Comparison of ENCODE assay signal across 11 cellular contexts in the genomic region with DNA sequence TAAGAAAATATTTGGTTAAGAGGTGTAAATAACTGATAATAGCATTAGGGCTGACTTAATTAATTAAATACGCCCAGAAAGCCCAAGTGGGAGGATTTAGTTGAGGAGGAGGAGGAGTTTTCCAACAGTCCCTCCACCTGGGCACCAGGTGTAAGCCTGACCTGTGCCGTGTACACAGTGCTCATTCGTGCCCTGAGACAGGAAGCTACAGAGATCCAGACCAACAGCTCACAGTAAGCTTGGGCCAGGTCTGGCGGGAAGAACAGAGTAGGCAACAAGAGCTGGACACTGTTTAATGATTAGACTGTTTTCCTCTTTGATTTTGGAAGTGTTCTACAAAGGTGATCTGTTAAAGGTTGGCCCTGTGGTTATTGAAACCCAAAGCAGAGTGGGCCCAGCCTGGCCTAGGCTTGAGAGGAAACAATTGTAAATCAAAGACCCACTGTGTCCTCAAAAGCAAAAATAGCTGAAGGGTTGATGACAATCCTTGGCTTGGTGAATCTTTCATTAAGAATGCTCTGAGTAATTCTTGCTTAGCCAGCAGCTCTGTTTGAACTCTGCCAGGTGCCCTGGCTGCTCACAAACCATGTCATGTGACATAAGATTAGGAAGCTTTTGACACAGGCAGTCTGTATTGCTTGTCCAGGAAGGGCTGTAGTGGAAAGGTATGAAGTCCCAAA. TPM values are rescaled to one million over a fixed set of nuclear protein-coding genes. Genes with fewer than 3 reads are reported as not detected.
A peak's percentile ranks its signal among the peaks of the same experiment; 100 is the strongest.
DNase-seq lines count a peak whose midpoint lies in the region; ATAC-seq and TF ChIP-seq lines count a peak whose summit lies in the region.
"Had no signal": no experiment of that assay in that cellular context is flagged by ENCODE, and none has a peak within 500 bp of the region (broad histone marks: within the 10 kb centered on the region; RNA-seq: fewer than 3 reads in every experiment).

No MANE protein-coding gene starts in this region.

- H3K36me3 Mint-ChIP-seq in activated naive CD8-positive, alpha-beta T cell treated with anti-CD3 and anti-CD28 coated beads, Interleukin-2, amount 50 U/mL, for 24 hours (ENCODE audit: low read depth): peaks cover 14% of the 10 kb centered on the region

- no peak for TF ChIP-seq RAD21 in HCT116 (IDR thresholded peaks at IDR 0.05; ENCODE audit: low read depth)

- H3K4me1 Mint-ChIP-seq in activated naive CD8-positive, alpha-beta T cell treated with anti-CD3 and anti-CD28 coated beads, Interleukin-2, amount 50 U/mL, for 24 hours: peaks cover 57% of the 10 kb centered on the region

- RAD21 ChIA-PET in HCT116 (lab: Charles Lee; ENCODE audit: low non-redundant PET in 1 of 2, low total read pairs in 2 of 2, uncharacterized antibody in 2 of 2, unreplicated experiment in 2 of 2): no interaction called here

- POLR2A ChIA-PET in HCT116 (lab: Charles Lee): interaction anchor here (0.6 to 0.9 kb wide), 2 partner anchors 17 to 1102 kb away, joined by 3 to 4 read pairs; no protein-coding TSS in a partner anchor
- POLR2A ChIA-PET in GM10248 (lab: Yijun Ruan, JAX): no interaction called here

- DNase-seq in AG08396 (ENCODE audit: low spot score) (peak; percentile 66), HCT116 (ENCODE audit: low read depth, low spot score) (peak; percentile 32), left colon (peak in 1 of 2 donors; percentile 63), NCI-H526 treated with DMSO at 0.1 percent for 48 hours (lab: John Stamatoyannopoulos, UW) (no peak), GM10248 (ENCODE audit: extremely low spot score) (no peak), GM20000 (ENCODE audit: low spot score) (no peak)
- no peak for DNase-seq in activated naive CD8-positive, alpha-beta T cell treated with anti-CD3 and anti-CD28 coated beads, Interleukin-2, amount 50 U/mL, for 24 hours
- DNase-seq: caudate nucleus had no signal

- no peaks in the 10 kb centered on the region for H3K9me3 Mint-ChIP-seq in activated naive CD8-positive, alpha-beta T cell treated with anti-CD3 and anti-CD28 coated beads, Interleukin-2, amount 50 U/mL, for 24 hours

- peak overlapping the region; percentile 32; the same call in 1 of the 2 replicates for H3K9ac ChIP-seq in HCT116 (ENCODE audit: low read length)
- H3K9ac ChIP-seq: parathyroid adenoma had no signal

- intact Hi-C loops in HCT116 (cut with micrococcal nuclease) (no loop called here), left colon (cut with DNase I, micrococcal nuclease) (no loop called here)

- no peak overlapping the region for H3K4me3 ChIP-seq in HCT116 (replicated peaks in 1 of 2; ENCODE audit: low read depth in 1 of 2, low read length in 2 of 2)
- H3K4me3 ChIP-seq: Peyer's patch had no signal

- TF ChIP-seq CTCF in HCT116 (IDR thresholded peaks at IDR 0.05 in 2 of 3, conservative IDR thresholded peaks at IDR 0.05 in 1 of 3; ENCODE audit: borderline replicate concordance in 1 of 3, insufficient read depth in 1 of 3, low read depth in 2 of 3, low read length in 2 of 3): no peak
- no peak for TF ChIP-seq CTCF in GM10248 (IDR thresholded peaks at IDR 0.05; ENCODE audit: control extremely low read depth, extremely low read depth, low read depth, missing control alignments)
- no peak for TF ChIP-seq CTCF in GM20000 (IDR thresholded peaks at IDR 0.05; ENCODE audit: extremely low read depth, missing control alignments)

- no peaks in the 10 kb centered on the region for H4K20me1 ChIP-seq in HCT116 (ENCODE audit: insufficient read depth)

- TF ChIP-seq POLR2A in HCT116 (IDR thresholded peaks at IDR 0.05; ENCODE audit: borderline replicate concordance, extremely low read depth, insufficient read depth, insufficient read length): no peak

- H3K4me1 ChIP-seq in HCT116 (ENCODE audit: control insufficient read depth in 1 of 2, insufficient read depth in 2 of 2, low read length in 2 of 2): peaks cover 9 to 16% of the 10 kb centered on the region in 2 experiments

- peak overlapping the region; percentile 7 for H3K27ac Mint-ChIP-seq in activated naive CD8-positive, alpha-beta T cell treated with anti-CD3 and anti-CD28 coated beads, Interleukin-2, amount 50 U/mL, for 24 hours

- no peaks in the 10 kb centered on the region for H3K79me2 ChIP-seq in HCT116 (ENCODE audit: insufficient read depth, low read length)
- H3K79me2 ChIP-seq: parathyroid adenoma had no signal

- no peaks in the 10 kb centered on the region for H3K27me3 ChIP-seq in HCT116 (ENCODE audit: insufficient read depth, low read length)
- H3K27me3 ChIP-seq: Peyer's patch had no signal

- peak overlapping the region; percentile 1; the same call in 1 of the 2 replicates for H3K27ac ChIP-seq in HCT116 (ENCODE audit: low read depth, low read length)
- H3K27ac ChIP-seq: parathyroid adenoma had no signal

- peak; percentile 71 for ATAC-seq in HCT116
- ATAC-seq in activated naive CD8-positive, alpha-beta T cell treated with anti-CD3 and anti-CD28 coated beads, Interleukin-2, amount 50 U/mL, for 24 hours: no peak
- ATAC-seq in left colon: peak; percentile 50
- no peak for ATAC-seq in GM18858 (IDR thresholded peaks at IDR 0.05; ENCODE audit: unreplicated experiment)

- no peaks in the 10 kb centered on the region for H3K36me3 ChIP-seq in HCT116 (ENCODE audit: control insufficient read depth in 1 of 2, insufficient read depth in 2 of 2, low read length in 2 of 2)

- H3K27me3 Mint-ChIP-seq in activated naive CD8-positive, alpha-beta T cell treated with anti-CD3 and anti-CD28 coated beads, Interleukin-2, amount 50 U/mL, for 24 hours: no peaks in the 10 kb centered on the region

- H3K9me3 ChIP-seq in HCT116 (ENCODE audit: control insufficient read depth in 1 of 2, insufficient read depth in 1 of 2, low read depth in 1 of 2, low read length in 2 of 2): no peaks in the 10 kb centered on the region
- H3K9me3 ChIP-seq: Peyer's patch had no signal

- BruUV-seq in HCT116 (replicated peaks; lab: Mats Ljungman, UMichigan): no TSS peak

- H3K4me2 ChIP-seq in HCT116 (ENCODE audit: low read length): peak overlapping the region; percentile 40

- no peak overlapping the region for H3K4me3 Mint-ChIP-seq in activated naive CD8-positive, alpha-beta T cell treated with anti-CD3 and anti-CD28 coated beads, Interleukin-2, amount 50 U/mL, for 24 hours

- H3K9me2 ChIP-seq in HCT116 (ENCODE audit: insufficient read depth): no peaks in the 10 kb centered on the region

- H2AFZ ChIP-seq in HCT116 (ENCODE audit: low read depth, low read length, poor library complexity, severe bottlenecking): no peak overlapping the region
- H2AFZ ChIP-seq: parathyroid adenoma had no signal

- CTCF ChIA-PET in HCT116 (lab: Charles Lee): interaction anchor here (1.0 to 1.2 kb wide), 3 partner anchors 12 to 191 kb away, joined by 3 to 4 read pairs (median 3); a partner anchor contains a TSS
- CTCF ChIA-PET in GM10248 (lab: Yijun Ruan, JAX): interaction anchor here (0.9 to 8.3 kb wide), 2 partner anchors 11 to 15 kb away, joined by 3 to 33 read pairs; no protein-coding TSS in a partner anchor

TF ChIP-seq in HCT116, 20 proteins besides CTCF, POLR2A, EP300 and RAD21:
- TF ChIP-seq SRF (IDR thresholded peaks at IDR 0.05; ENCODE audit: low read depth) (no peak), POLR2AphosphoS5 (IDR thresholded peaks at IDR 0.05; ENCODE audit: low read depth, low read length) (no peak), JUND (IDR thresholded peaks at IDR 0.05) (peak; percentile 46), FOSL1 (IDR thresholded peaks at IDR 0.05; ENCODE audit: low read depth) (peak; percentile 46; the same call in 1 of the 2 replicates), ELF1 (IDR thresholded peaks at IDR 0.05; ENCODE audit: borderline replicate concordance, low read depth) (no peak), EZH2 (IDR thresholded peaks at IDR 0.05) (no peak)
- TF ChIP-seq, protein P1, sequence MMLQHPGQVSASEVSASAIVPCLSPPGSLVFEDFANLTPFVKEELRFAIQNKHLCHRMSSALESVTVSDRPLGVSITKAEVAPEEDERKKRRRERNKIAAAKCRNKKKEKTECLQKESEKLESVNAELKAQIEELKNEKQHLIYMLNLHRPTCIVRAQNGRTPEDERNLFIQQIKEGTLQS (IDR thresholded peaks at IDR 0.05): no peak
TF ChIP-seq in HCT116: peak in this region for 2.

RNA-seq across cellular contexts. Expression of a gene that starts 13.8 kb away (rescaled TPM):
- total RNA-seq in HCT116 (2021; ENCODE audit: unreplicated experiment) (17.6 TPM), left colon (100 to 1,000 TPM; 303 to 408 TPM)
- 17.7 and 20.7 TPM in 2 replicates for polyA plus RNA-seq in HCT116 (2012)

Comparison
In these comparisons a context has a peak if more than half of its experiments do, and no peak if none do; other contexts are left out.
1. DNase-seq: peak in AG08396 (single experiment) and HCT116 (single experiment); none in activated naive CD8-positive, alpha-beta T cell treated with anti-CD3 and anti-CD28 coated beads, Interleukin-2, amount 50 U/mL, for 24 hours (single experiment), NCI-H526 treated with DMSO at 0.1 percent for 48 hours (single experiment), GM10248 (single experiment) and GM20000 (single experiment).
2. ATAC-seq: peak in HCT116 (single experiment) and left colon (single experiment); none in activated naive CD8-positive, alpha-beta T cell treated with anti-CD3 and anti-CD28 coated beads, Interleukin-2, amount 50 U/mL, for 24 hours (single experiment) and GM18858 (single experiment).
3. RNA of a gene that starts 13.8 kb away (total RNA-seq): 303 to 408 TPM in left colon; 17.6 TPM in HCT116 (single experiment); every median in the first group is over 10 times any median in the second.